In the genomic region with DNA sequence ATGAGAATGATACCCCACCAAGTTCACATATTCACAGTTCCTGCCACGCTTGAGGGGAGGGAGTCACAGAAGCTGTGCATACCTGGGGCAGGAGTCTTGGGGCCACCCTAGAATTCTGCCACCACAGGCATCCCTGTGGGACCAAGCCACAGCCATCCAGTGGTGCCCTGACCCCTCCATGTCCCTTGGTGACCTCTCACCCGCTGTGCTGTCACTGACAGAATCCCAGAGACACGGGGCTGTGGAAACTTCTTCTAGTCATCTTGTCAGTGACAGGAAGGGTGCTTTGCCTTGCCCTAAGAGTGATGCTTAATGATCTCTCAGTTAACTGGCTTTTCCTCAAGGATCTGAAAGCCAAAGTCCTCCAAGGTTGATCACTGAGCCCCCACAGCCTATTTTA, we compare ENCODE assay signal across 21 cellular contexts.
"Had no signal": no experiment of that assay in that cellular context is flagged by ENCODE, and none has a peak within 500 bp of the region (broad histone marks: within the 10 kb centered on the region; RNA-seq: fewer than 3 reads in every experiment).

No MANE protein-coding gene starts in this region.

- H3K4me1 ChIP-seq: esophagus muscularis mucosa, foreskin keratinocyte, gastroesophageal sphincter, heart left ventricle, lower lobe of right lung, parathyroid adenoma, sigmoid colon, tibial nerve had no signal

- H3K36me3 ChIP-seq: esophagus muscularis mucosa, gastroesophageal sphincter, heart left ventricle, lower lobe of right lung, neutrophil, sigmoid colon, thoracic aorta, tibial nerve had no signal

- DNase-seq: central memory CD4-positive, alpha-beta T cell; effector CD8-positive, alpha-beta T cell; foreskin keratinocyte; heart left ventricle; hippocampal formation; kidney glomerular epithelial cell; left colon; left ventricle myocardium superior; lower lobe of right lung; natural killer cell; stimulated activated CD4-positive, alpha-beta T cell treated with anti-CD3 and anti-CD28 coated beads, Interleukin-4, amount 100 ng/mL, for 4 hours; stimulated activated naive CD8-positive, alpha-beta T cell treated with anti-CD3 and anti-CD28 coated beads, Interleukin-15, Interleukin-2, amounts not matched to agents 100 U/mL and 50 U/mL, for 24 hours; substantia nigra had no signal

- H3K27me3 ChIP-seq: foreskin keratinocyte had no signal

- ATAC-seq: foreskin keratinocyte; gastroesophageal sphincter; heart left ventricle; left colon; left ventricle myocardium superior; lower lobe of right lung; natural killer cell; stimulated activated memory B cell treated with anti-CD40 and anti-IgM and Interleukin-4, amounts not matched to agents 10 μg/mL and 1 μg/mL and 100 μg/mL, for 72 hours; stimulated activated naive CD8-positive, alpha-beta T cell treated with anti-CD3 and anti-CD28 coated beads, Interleukin-15, Interleukin-2, amounts not matched to agents 100 U/mL and 50 U/mL, for 24 hours had no signal

- H3K4me3 ChIP-seq: esophagus muscularis mucosa, gastroesophageal sphincter, heart left ventricle, lower lobe of right lung, sigmoid colon, thoracic aorta, tibial nerve had no signal

- H3K27ac ChIP-seq: esophagus muscularis mucosa, foreskin keratinocyte, gastroesophageal sphincter, heart left ventricle, lower lobe of right lung, neutrophil, parathyroid adenoma, sigmoid colon, thoracic aorta, tibial nerve had no signal

- H3K9me3 ChIP-seq: esophagus muscularis mucosa, gastroesophageal sphincter, lower lobe of right lung, neutrophil, sigmoid colon, thoracic aorta had no signal
